ENCODE assay signal across 9 cellular contexts in the genomic region with DNA sequence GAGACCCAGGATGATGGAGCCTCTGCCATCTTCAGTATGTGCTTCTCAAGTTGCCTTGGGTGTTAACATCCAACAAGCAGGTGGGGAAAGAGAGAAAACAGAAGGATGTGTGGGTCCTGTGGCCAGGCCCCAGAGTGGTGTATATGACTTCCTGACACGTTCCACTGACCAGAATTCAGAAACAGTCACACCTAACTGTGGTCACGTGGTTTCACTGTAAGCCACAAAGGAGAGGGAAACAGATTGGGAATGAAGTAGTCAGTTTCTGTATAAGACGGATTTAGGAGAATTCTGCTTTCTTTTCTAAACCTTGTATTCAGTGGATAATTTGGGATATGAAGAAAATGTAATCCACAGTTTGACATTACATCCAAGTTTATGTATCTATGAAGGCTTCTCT.
"Had no signal": no experiment of that assay in that cellular context is flagged by ENCODE, and none has a peak within 500 bp of the region (broad histone marks: within the 10 kb centered on the region; RNA-seq: fewer than 3 reads in every experiment).

No MANE protein-coding gene starts in this region.

- H3K9ac ChIP-seq: GM23248, KMS-11 had no signal

- H3K36me3 ChIP-seq: HAP-1 had no signal

- H3K9me3 ChIP-seq: HAP-1 had no signal

- H3K4me3 ChIP-seq: GM23248, HAP-1 had no signal

- H3K9me3 Mint-ChIP-seq: HFFc6 had no signal

- H3K4me2 ChIP-seq: KMS-11 had no signal

- H3K4me1 ChIP-seq: HAP-1 had no signal

- H3K27ac Mint-ChIP-seq: HFFc6 had no signal

- H3K27ac ChIP-seq: GM23248, KMS-11 had no signal

- H3K4me3 Mint-ChIP-seq: HFFc6 had no signal

- H2AFZ ChIP-seq: GM23248 had no signal

- ATAC-seq: HCT116 had no signal

- DNase-seq: GM23248, GOT3, H7, HFFc6, IMR-90, KBM-7 had no signal
